Comparison of ENCODE assay signal across 30 cellular contexts in the genomic region with DNA sequence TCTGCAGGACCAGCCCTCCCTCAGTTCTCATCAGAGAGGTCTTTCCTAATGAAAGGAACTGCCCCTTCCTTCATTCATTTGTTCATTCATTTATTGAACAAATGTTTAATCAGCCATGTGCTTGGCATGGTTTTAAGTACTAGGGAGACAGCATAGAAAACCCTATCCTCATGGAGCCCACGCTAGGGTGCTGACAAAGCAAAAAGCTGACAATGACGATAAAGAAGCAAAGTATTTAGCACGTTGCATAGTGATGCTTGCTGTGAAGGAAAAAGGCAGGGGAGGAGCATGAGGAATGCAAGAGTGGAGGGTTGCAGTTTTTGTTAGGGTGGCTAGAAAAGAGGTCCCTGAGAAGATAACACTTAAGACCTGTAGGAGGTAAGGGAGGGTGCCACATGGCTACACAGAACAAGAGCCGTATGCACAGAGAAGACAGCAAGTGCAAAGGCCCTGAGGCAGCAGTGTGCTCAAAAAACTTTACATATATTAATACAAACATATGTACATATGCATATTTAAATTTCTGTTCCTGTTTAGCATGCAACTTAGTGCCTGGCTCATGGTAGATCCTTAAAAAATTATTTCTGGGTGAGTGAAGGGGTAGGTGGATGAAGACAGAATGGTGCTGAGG.
DNase-seq lines count a peak whose midpoint lies in the region; ATAC-seq, FAIRE-seq and TF ChIP-seq lines count a peak whose summit lies in the region.
"Had no signal": no experiment of that assay in that cellular context is flagged by ENCODE, and none has a peak within 500 bp of the region (broad histone marks: within the 10 kb centered on the region; RNA-seq: fewer than 3 reads in every experiment).

No MANE protein-coding gene starts in this region.

- no peak for TF ChIP-seq CTCF in activated CD8-positive, alpha-beta T cell treated with anti-CD3 and anti-CD28 coated beads for 36 hours (IDR thresholded peaks at IDR 0.05)
- TF ChIP-seq CTCF in GM23338 (conservative IDR thresholded peaks at IDR 0.05; ENCODE audit: low read depth in 2 of 2): no peak
- TF ChIP-seq CTCF in WTC11 (IDR thresholded peaks at IDR 0.05): no peak
- no peak for TF ChIP-seq CTCF in glutamatergic neuron (IDR thresholded peaks at IDR 0.05; ENCODE audit: partially characterized antibody, unreplicated experiment)
- no peak for TF ChIP-seq CTCF in D721Med (IDR thresholded peaks at IDR 0.05; ENCODE audit: insufficient read depth, missing control alignments)

- H3K4me1 ChIP-seq in GM23338 (ENCODE audit: insufficient read depth) (peaks cover 10% of the 10 kb centered on the region), Karpas-422 (ENCODE audit: low read length) (peaks cover 19% of the 10 kb centered on the region)
- H3K4me1 ChIP-seq: gastrocnemius medialis, left ventricle myocardium inferior, testis had no signal

- H3K27me3 ChIP-seq in GM23338 (ENCODE audit: insufficient read depth): no peaks in the 10 kb centered on the region
- H3K27me3 ChIP-seq in Karpas-422 (ENCODE audit: low read length): no peaks in the 10 kb centered on the region
- H3K27me3 ChIP-seq: BLaER1 treated with 17β-estradiol and CSF1 and Interleukin-3, amounts not matched to agents 10 nM and 100 nM; colonic mucosa; gastrocnemius medialis; testis; vagina had no signal

- FAIRE-seq in D721Med (lab: Jason Lieb, UNC): no peak
- FAIRE-seq: H54 had no signal

- H3K36me3 Mint-ChIP-seq in activated CD8-positive, alpha-beta T cell treated with anti-CD3 and anti-CD28 coated beads, Interleukin-2, amount 10 ng/mL, durations not matched to agents 7 days and 5 days (ENCODE audit: low read depth): peaks cover 10% of the 10 kb centered on the region
- H3K36me3 Mint-ChIP-seq in activated CD8-positive, alpha-beta T cell treated with anti-CD3 and anti-CD28 coated beads for 36 hours (ENCODE audit: low read depth): no peaks in the 10 kb centered on the region
- no peaks in the 10 kb centered on the region for H3K36me3 Mint-ChIP-seq in GM23338 (ENCODE audit: low read depth)
- no peaks in the 10 kb centered on the region for H3K36me3 Mint-ChIP-seq in WTC11
- peaks cover 21% of the 10 kb centered on the region for H3K36me3 Mint-ChIP-seq in glutamatergic neuron (ENCODE audit: unreplicated experiment)
- H3K36me3 Mint-ChIP-seq: mesothelial cell of epicardium; stimulated activated effector memory CD8-positive, alpha-beta T cell treated with anti-CD3 and anti-CD28 coated beads, Interleukin-12 subunit alpha, Interleukin-12 subunit beta, amount 100 ng/mL, for 72 hours had no signal

- no peaks in the 10 kb centered on the region for H4K20me1 ChIP-seq in GM23338 (replicated peaks; ENCODE audit: insufficient read depth)
- no peaks in the 10 kb centered on the region for H4K20me1 ChIP-seq in Karpas-422 (ENCODE audit: insufficient read depth, low read depth, low read length)
- H4K20me1 ChIP-seq: BLaER1 treated with 17β-estradiol and CSF1 and Interleukin-3, amounts not matched to agents 10 nM and 100 nM had no signal

- no peak for ATAC-seq in activated CD8-positive, alpha-beta T cell treated with anti-CD3 and anti-CD28 coated beads, Interleukin-2, amount 10 ng/mL, durations not matched to agents 7 days and 5 days
- no peak for ATAC-seq in activated CD8-positive, alpha-beta T cell treated with anti-CD3 and anti-CD28 coated beads for 36 hours
- ATAC-seq in GM23338 (no peak), WTC11 (no peak), GM21717 (IDR thresholded peaks at IDR 0.05; ENCODE audit: unreplicated experiment) (no peak)
- ATAC-seq: gastrocnemius medialis, PC-3, Right ventricle myocardium inferior had no signal

- 0 out of 2 replicates have a peak, but pooled peaks cover 3% of the 10 kb centered on the region for H3F3A ChIP-seq in GM23338 (replicated peaks; ENCODE audit: low read depth)

- peaks cover 6% of the 10 kb centered on the region for H3K27me3 Mint-ChIP-seq in activated CD8-positive, alpha-beta T cell treated with anti-CD3 and anti-CD28 coated beads, Interleukin-2, amount 10 ng/mL, durations not matched to agents 7 days and 5 days (ENCODE audit: low read depth)
- H3K27me3 Mint-ChIP-seq in activated CD8-positive, alpha-beta T cell treated with anti-CD3 and anti-CD28 coated beads for 36 hours: peaks cover 28% of the 10 kb centered on the region
- H3K27me3 Mint-ChIP-seq in GM23338 (ENCODE audit: insufficient read depth, low read depth, poor library complexity): peaks cover 9% of the 10 kb centered on the region
- H3K27me3 Mint-ChIP-seq in WTC11 (ENCODE audit: low read depth): no peaks in the 10 kb centered on the region
- peaks cover 5% of the 10 kb centered on the region for H3K27me3 Mint-ChIP-seq in glutamatergic neuron (ENCODE audit: unreplicated experiment)

- no peaks in the 10 kb centered on the region for H3K79me2 ChIP-seq in GM23338 (replicated peaks; ENCODE audit: insufficient read depth)
- H3K79me2 ChIP-seq in Karpas-422 (ENCODE audit: low read length): no peaks in the 10 kb centered on the region

- DNase-seq in activated CD8-positive, alpha-beta T cell treated with anti-CD3 and anti-CD28 coated beads, Interleukin-2, amount 10 ng/mL, durations not matched to agents 7 days and 5 days: no peak
- DNase-seq in activated CD8-positive, alpha-beta T cell treated with anti-CD3 and anti-CD28 coated beads for 36 hours: no peak
- DNase-seq in GM23338 (ENCODE audit: low spot score) (no peak), WTC11 (ENCODE audit: low spot score) (no peak), glutamatergic neuron (no peak), D721Med (ENCODE audit: insufficient read length, low spot score) (no peak), Karpas-422 (no peak)
- DNase-seq: ACHN, activated gamma-delta T cell, amniotic stem cell, colonic mucosa, gastrocnemius medialis, hippocampal formation, left ventricle myocardium inferior, NCI-H2107, NCI-H446, NCI-H82, PC-3, retina, testis had no signal

- H3K4me2 ChIP-seq in GM23338 (peak overlapping the region; percentile 32; the same call in 1 of the 2 replicates), Karpas-422 (ENCODE audit: low read depth, low read length, poor library complexity, severe bottlenecking) (no peak overlapping the region)

- intact Hi-C loops in activated CD8-positive, alpha-beta T cell treated with anti-CD3 and anti-CD28 coated beads for 36 hours (cut with micrococcal nuclease): no loop called here

- H3K27ac Mint-ChIP-seq in activated CD8-positive, alpha-beta T cell treated with anti-CD3 and anti-CD28 coated beads, Interleukin-2, amount 10 ng/mL, durations not matched to agents 7 days and 5 days: peak overlapping the region; percentile 94
- H3K27ac Mint-ChIP-seq in activated CD8-positive, alpha-beta T cell treated with anti-CD3 and anti-CD28 coated beads for 36 hours: no peak overlapping the region
- no peak overlapping the region for H3K27ac Mint-ChIP-seq in GM23338
- no peak overlapping the region for H3K27ac Mint-ChIP-seq in WTC11
- H3K27ac Mint-ChIP-seq in glutamatergic neuron (ENCODE audit: unreplicated experiment): peak overlapping the region; percentile 54
- H3K27ac Mint-ChIP-seq: stimulated activated effector memory CD8-positive, alpha-beta T cell treated with anti-CD3 and anti-CD28 coated beads, Interleukin-12 subunit alpha, Interleukin-12 subunit beta, amount 100 ng/mL, for 72 hours had no signal

- H3K27ac ChIP-seq in GM23338 (ENCODE audit: low read depth): no peak overlapping the region
- H3K27ac ChIP-seq in Karpas-422 (ENCODE audit: low read length): no peak overlapping the region
- H3K27ac ChIP-seq: BLaER1 treated with 17β-estradiol and CSF1 and Interleukin-3, amounts not matched to agents 10 nM and 100 nM; colonic mucosa; esophagus muscularis mucosa; gastrocnemius medialis; HL-60; left ventricle myocardium inferior; testis; vagina had no signal

- CTCF ChIA-PET in activated CD8-positive, alpha-beta T cell treated with anti-CD3 and anti-CD28 coated beads, Interleukin-2, amount 10 ng/mL, durations not matched to agents 7 days and 5 days (lab: Charles Lee): no interaction called here
- CTCF ChIA-PET in activated CD8-positive, alpha-beta T cell treated with anti-CD3 and anti-CD28 coated beads for 36 hours (lab: Charles Lee): no interaction called here
- CTCF ChIA-PET in WTC11 (lab: Charles Lee): no interaction called here

- no peak overlapping the region for H3K4me3 Mint-ChIP-seq in activated CD8-positive, alpha-beta T cell treated with anti-CD3 and anti-CD28 coated beads, Interleukin-2, amount 10 ng/mL, durations not matched to agents 7 days and 5 days
- H3K4me3 Mint-ChIP-seq in activated CD8-positive, alpha-beta T cell treated with anti-CD3 and anti-CD28 coated beads for 36 hours: no peak overlapping the region
- H3K4me3 Mint-ChIP-seq in GM23338 (no peak overlapping the region), WTC11 (no peak overlapping the region), glutamatergic neuron (ENCODE audit: unreplicated experiment) (no peak overlapping the region)
- H3K4me3 Mint-ChIP-seq: mesothelial cell of epicardium; stimulated activated effector memory CD8-positive, alpha-beta T cell treated with anti-CD3 and anti-CD28 coated beads, Interleukin-12 subunit alpha, Interleukin-12 subunit beta, amount 100 ng/mL, for 72 hours had no signal

- H3K36me3 ChIP-seq in GM23338 (ENCODE audit: insufficient read depth) (no peaks in the 10 kb centered on the region), Karpas-422 (ENCODE audit: insufficient read depth, low read length) (no peaks in the 10 kb centered on the region)
- H3K36me3 ChIP-seq: BLaER1 treated with 17β-estradiol and CSF1 and Interleukin-3, amounts not matched to agents 10 nM and 100 nM; colonic mucosa; esophagus muscularis mucosa; gastrocnemius medialis; left ventricle myocardium inferior; vagina had no signal

- H3K4me3 ChIP-seq in GM23338 (no peak overlapping the region), Karpas-422 (ENCODE audit: low read length) (no peak overlapping the region)
- H3K4me3 ChIP-seq: BLaER1 treated with 17β-estradiol and CSF1 and Interleukin-3, amounts not matched to agents 10 nM and 100 nM; colonic mucosa; esophagus muscularis mucosa; gastrocnemius medialis; GM12878; left ventricle myocardium inferior; testis; vagina had no signal

- H3K9me2 ChIP-seq in GM23338 (ENCODE audit: insufficient read depth): no peaks in the 10 kb centered on the region
- H3K9me2 ChIP-seq in Karpas-422 (replicated peaks; ENCODE audit: insufficient read depth, low read length): no peaks in the 10 kb centered on the region

- no peaks in the 10 kb centered on the region for H3K9me3 ChIP-seq in Karpas-422 (ENCODE audit: low read length)
- H3K9me3 ChIP-seq: BLaER1 treated with 17β-estradiol and CSF1 and Interleukin-3, amounts not matched to agents 10 nM and 100 nM; colonic mucosa; esophagus muscularis mucosa; gastrocnemius medialis; left ventricle myocardium inferior; testis; vagina had no signal

- no peak overlapping the region for H3K9ac ChIP-seq in Karpas-422 (ENCODE audit: low read length)

- POLR2A ChIA-PET in activated CD8-positive, alpha-beta T cell treated with anti-CD3 and anti-CD28 coated beads, Interleukin-2, amount 10 ng/mL, durations not matched to agents 7 days and 5 days (lab: Charles Lee): no interaction called here
- POLR2A ChIA-PET in activated CD8-positive, alpha-beta T cell treated with anti-CD3 and anti-CD28 coated beads for 36 hours (lab: Charles Lee): no interaction called here
- POLR2A ChIA-PET in WTC11 (lab: Charles Lee): no interaction called here

- H3K4me1 Mint-ChIP-seq in activated CD8-positive, alpha-beta T cell treated with anti-CD3 and anti-CD28 coated beads, Interleukin-2, amount 10 ng/mL, durations not matched to agents 7 days and 5 days (ENCODE audit: low read depth): peaks cover 74% of the 10 kb centered on the region
- H3K4me1 Mint-ChIP-seq in activated CD8-positive, alpha-beta T cell treated with anti-CD3 and anti-CD28 coated beads for 36 hours (ENCODE audit: low read depth): peaks cover 20% of the 10 kb centered on the region
- H3K4me1 Mint-ChIP-seq in GM23338: peaks cover 44% of the 10 kb centered on the region
- peaks cover 61% of the 10 kb centered on the region for H3K4me1 Mint-ChIP-seq in WTC11
- H3K4me1 Mint-ChIP-seq in glutamatergic neuron (ENCODE audit: low read depth, unreplicated experiment): peaks cover 26% of the 10 kb centered on the region

- H2AFZ ChIP-seq in GM23338 (no peak overlapping the region; the same call in 1 of the 2 replicates), Karpas-422 (ENCODE audit: low read length) (no peak overlapping the region)

- H3K9me3 Mint-ChIP-seq in activated CD8-positive, alpha-beta T cell treated with anti-CD3 and anti-CD28 coated beads, Interleukin-2, amount 10 ng/mL, durations not matched to agents 7 days and 5 days (ENCODE audit: insufficient read depth): no peaks in the 10 kb centered on the region
- no peaks in the 10 kb centered on the region for H3K9me3 Mint-ChIP-seq in activated CD8-positive, alpha-beta T cell treated with anti-CD3 and anti-CD28 coated beads for 36 hours
- H3K9me3 Mint-ChIP-seq in GM23338 (no peaks in the 10 kb centered on the region; the same call in 2 of the 3 replicates), WTC11 (0 out of 2 replicates have a peak, but pooled peaks cover 3% of the 10 kb centered on the region), glutamatergic neuron (ENCODE audit: unreplicated experiment) (peaks cover 11% of the 10 kb centered on the region)
- H3K9me3 Mint-ChIP-seq: mesothelial cell of epicardium; stimulated activated effector memory CD8-positive, alpha-beta T cell treated with anti-CD3 and anti-CD28 coated beads, Interleukin-12 subunit alpha, Interleukin-12 subunit beta, amount 100 ng/mL, for 72 hours had no signal

Comparison
In these comparisons a context has a peak if more than half of its experiments do, and no peak if none do; other contexts are left out.
1. H3K27ac Mint-ChIP-seq: peak in activated CD8-positive, alpha-beta T cell treated with anti-CD3 and anti-CD28 coated beads, Interleukin-2, amount 10 ng/mL, durations not matched to agents 7 days and 5 days (single experiment) and glutamatergic neuron (single experiment); none in activated CD8-positive, alpha-beta T cell treated with anti-CD3 and anti-CD28 coated beads for 36 hours (single experiment), GM23338 (single experiment) and WTC11 (single experiment).